Comparison of ENCODE assay signal across 8 cellular contexts in genomic region chr18:35386600-35387366, GRCh38. TPM values are rescaled to one million over a fixed set of nuclear protein-coding genes. Genes with fewer than 3 reads are reported as not detected.
A peak's percentile ranks its signal among the peaks of the same experiment; 100 is the strongest.
DNase-seq lines count a peak whose midpoint lies in the region; ATAC-seq and TF ChIP-seq lines count a peak whose summit lies in the region.

No MANE protein-coding gene starts in this region.

- H3K9me3 ChIP-seq in CD8-positive, alpha-beta T cell (ENCODE audit: low read length) = no peaks in the 10 kb centered on the region
- H3K9me3 ChIP-seq in stomach = no peaks in the 10 kb centered on the region

- no peaks in the 10 kb centered on the region for H3K4me1 ChIP-seq in CD8-positive, alpha-beta T cell (ENCODE audit: insufficient read depth, low read length)
- no peaks in the 10 kb centered on the region for H3K4me1 ChIP-seq in stomach

- no peak overlapping the region for H3K4me3 Mint-ChIP-seq in CD8-positive, alpha-beta T cell
- no peak overlapping the region for H3K4me3 Mint-ChIP-seq in naive thymus-derived CD8-positive, alpha-beta T cell

- intact Hi-C loops in CD8-positive, alpha-beta T cell (cut with DNase I, micrococcal nuclease) = loop anchor here (1.0 to 10.0 kb wide), 6 partner anchors 22 to 564 kb away; no protein-coding TSS in a partner anchor
- intact Hi-C loops in stomach (cut with DNase I; ENCODE audit: low total_unique reads) = loop anchor here (10.0 kb wide), 1 partner anchor 568 kb away; no protein-coding TSS in a partner anchor

- WGBS in stomach, 5 donors = 29 to 33% (median 30%) methylated on average over 10 of the region's 10 CpGs

- DNase-seq in CD8-positive, alpha-beta T cell = peak; percentile 18 to 70 (median 64)
- peak in 60 of 76 experiments; percentile 0 to 81 (median 32) for DNase-seq in HUDEP-2 (lab: John Stamatoyannopoulos, UW; ENCODE audit: unreplicated experiment in 76 of 76)
- peak; percentile 74 for DNase-seq in NOMO-1 treated with DMSO at 0.1 percent for 48 hours (lab: John Stamatoyannopoulos, UW; ENCODE audit: unreplicated experiment)
- DNase-seq in activated CD8-positive, alpha-beta memory T cell treated with anti-CD3 and anti-CD28 coated beads, Interleukin-2, amount 50 U/mL, for 4 hours = peak; percentile 49
- DNase-seq in erythroblast (lab: John Stamatoyannopoulos, UW) = peak; percentile 86 to 93
- peak; percentile 29 to 83 (median 60) for DNase-seq in naive thymus-derived CD8-positive, alpha-beta T cell
- peak; percentile 72 for DNase-seq in stomach

- peaks cover 2% of the 10 kb centered on the region for H3K4me1 Mint-ChIP-seq in CD8-positive, alpha-beta T cell (ENCODE audit: low read depth)
- peaks cover 2 to 8% (median 6%) of the 10 kb centered on the region in 4 donors for H3K4me1 Mint-ChIP-seq in naive thymus-derived CD8-positive, alpha-beta T cell

- TF ChIP-seq POLR2A in erythroblast (IDR thresholded peaks at IDR 0.05; ENCODE audit: low read length) (no peak), stomach (IDR thresholded peaks at IDR 0.05) (no peak)

- no peak for TF ChIP-seq EP300 in stomach (IDR thresholded peaks at IDR 0.05)

- TF ChIP-seq CTCF in CD8-positive, alpha-beta T cell (IDR thresholded peaks at IDR 0.05) = peak; percentile 96
- TF ChIP-seq CTCF in stomach (IDR thresholded peaks at IDR 0.05) = peak in 5 of 7 experiments; percentile 48 to 79 (median 77)

- no peaks in the 10 kb centered on the region for H3K36me3 Mint-ChIP-seq in CD8-positive, alpha-beta T cell
- no peaks in the 10 kb centered on the region for H3K36me3 Mint-ChIP-seq in naive thymus-derived CD8-positive, alpha-beta T cell

- peak; percentile 99 for ATAC-seq in CD8-positive, alpha-beta T cell
- peak; percentile 64 for ATAC-seq in GM19397 (IDR thresholded peaks at IDR 0.05; ENCODE audit: unreplicated experiment)
- peak; percentile 97 for ATAC-seq in naive thymus-derived CD8-positive, alpha-beta T cell

- no peak overlapping the region for H3K27ac Mint-ChIP-seq in CD8-positive, alpha-beta T cell
- no peak overlapping the region for H3K27ac Mint-ChIP-seq in naive thymus-derived CD8-positive, alpha-beta T cell

- H3K27me3 ChIP-seq in CD8-positive, alpha-beta T cell (ENCODE audit: insufficient read depth, low read length) = no peaks in the 10 kb centered on the region
- H3K27me3 ChIP-seq in stomach = peaks cover 0 to 5% (median 0%) of the 10 kb centered on the region in 3 donors

- no peak overlapping the region for H3K4me3 ChIP-seq in CD8-positive, alpha-beta T cell (ENCODE audit: low read depth, low read length)
- no peak overlapping the region for H3K4me3 ChIP-seq in stomach

- POLR2A ChIA-PET in CD8-positive, alpha-beta T cell (lab: Charles Lee) = no interaction called here
- POLR2A ChIA-PET in naive thymus-derived CD8-positive, alpha-beta T cell (lab: Charles Lee) = no interaction called here

- no peaks in the 10 kb centered on the region for H3K9me3 Mint-ChIP-seq in CD8-positive, alpha-beta T cell
- no peaks in the 10 kb centered on the region for H3K9me3 Mint-ChIP-seq in naive thymus-derived CD8-positive, alpha-beta T cell

- peaks cover 19% of the 10 kb centered on the region for H3K27me3 Mint-ChIP-seq in CD8-positive, alpha-beta T cell (ENCODE audit: low read depth)
- H3K27me3 Mint-ChIP-seq in naive thymus-derived CD8-positive, alpha-beta T cell = peaks cover 8 to 45% (median 14%) of the 10 kb centered on the region in 5 donors

- H3K27ac ChIP-seq in CD8-positive, alpha-beta T cell (ENCODE audit: low read depth, low read length) = no peak overlapping the region
- H3K27ac ChIP-seq in stomach = no peak overlapping the region

- H3K36me3 ChIP-seq in CD8-positive, alpha-beta T cell (ENCODE audit: insufficient read depth, low read length) = no peaks in the 10 kb centered on the region
- no peaks in the 10 kb centered on the region for H3K36me3 ChIP-seq in stomach

- CTCF ChIA-PET in CD8-positive, alpha-beta T cell (lab: Charles Lee) = interaction anchor here (0.6 to 3.4 kb wide), 26 partner anchors 11 to 619 kb away, joined by 3 to 20 read pairs (median 4); partner anchors contain the start of genes ZNF396 and ZSCAN30

RNA-seq across cellular contexts. Expression of gene ZNF396, which starts 9.6 kb away (rescaled TPM):
- total RNA-seq in CD8-positive, alpha-beta T cell = not detected
- 1 to 10 TPM; 5.3 to 7.3 TPM for total RNA-seq in naive thymus-derived CD8-positive, alpha-beta T cell
- polyA plus RNA-seq in naive thymus-derived CD8-positive, alpha-beta T cell = 1 to 10 TPM in 2 of 3 donors, under 1 TPM in 1; 0.21 to 1.9 (median 1.7) TPM
- 1 to 10 TPM in 4 of 5 donors, not detected in 1; 3.9 to 7.6 (median 5.5) TPM for total RNA-seq in stomach
- 1 to 10 TPM; 1.3 to 4.3 (median 1.8) TPM for polyA plus RNA-seq in stomach

RNA-seq across cellular contexts. Expression of gene ZNF24, which starts 42.6 kb away (rescaled TPM):
- 10 to 100 TPM; 55.3 to 57.0 TPM for total RNA-seq in CD8-positive, alpha-beta T cell
- 100 to 1,000 TPM; 103 to 109 TPM for total RNA-seq in naive thymus-derived CD8-positive, alpha-beta T cell
- polyA plus RNA-seq in naive thymus-derived CD8-positive, alpha-beta T cell = 10 to 100 TPM; 78.0 to 92.9 (median 90.2) TPM
- total RNA-seq in stomach = 10 to 100 TPM; 27.5 to 76.2 (median 32.1) TPM
- polyA plus RNA-seq in stomach = 10 to 100 TPM; 10.5 to 18.2 (median 15.2) TPM

Comparison
In these comparisons a context has a peak if more than half of its experiments do, and no peak if none do; other contexts are left out.
1. DNase-seq: peak in every context shown above with its lines; median percentile 90 in erythroblast; 74 in NOMO-1 treated with DMSO at 0.1 percent for 48 hours; 72 in stomach; 64 in CD8-positive, alpha-beta T cell; 60 in naive thymus-derived CD8-positive, alpha-beta T cell; 49 in activated CD8-positive, alpha-beta memory T cell treated with anti-CD3 and anti-CD28 coated beads, Interleukin-2, amount 50 U/mL, for 4 hours; 32 in HUDEP-2.